Comparison of ENCODE assay signal across 8 cellular contexts in the genomic region with DNA sequence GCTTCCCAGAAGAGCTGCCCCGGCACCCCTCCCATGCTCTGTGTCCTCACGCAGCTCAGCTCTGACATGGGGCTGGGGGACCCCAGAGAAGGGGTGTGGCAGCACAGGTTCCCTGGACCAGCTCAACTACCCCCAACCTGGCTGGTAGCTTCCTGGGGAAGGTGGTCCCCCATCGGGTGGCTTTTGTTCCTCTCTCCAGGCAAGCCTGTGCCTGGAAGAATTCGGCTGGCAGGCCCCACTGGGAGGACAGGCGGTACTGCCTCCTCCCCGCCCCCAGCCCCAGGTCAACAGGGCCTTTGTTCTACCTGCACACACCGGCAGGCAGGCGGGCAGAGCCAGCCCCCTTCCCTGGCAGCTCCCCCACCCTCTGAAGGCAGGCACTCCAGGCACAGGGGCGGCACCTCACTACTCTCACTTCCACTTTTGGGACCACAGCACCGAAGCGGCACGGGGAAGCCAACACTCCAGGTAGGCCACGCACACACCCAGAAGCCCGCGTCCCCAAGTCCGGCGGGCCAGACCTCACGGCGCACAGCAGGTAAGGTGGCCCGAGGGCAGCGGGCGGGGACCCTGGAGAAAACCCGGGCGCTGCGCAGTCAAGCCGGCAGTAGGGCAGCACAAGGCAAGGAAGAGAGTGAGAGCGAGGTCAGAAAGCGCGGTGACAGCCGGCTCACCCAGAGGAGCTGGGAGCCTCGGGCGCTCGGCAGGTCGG. TPM values are rescaled to one million over a fixed set of nuclear protein-coding genes. Genes with fewer than 3 reads are reported as not detected.
DNase-seq lines count a peak whose midpoint lies in the region; ATAC-seq and TF ChIP-seq lines count a peak whose summit lies in the region.

No MANE protein-coding gene starts in this region.

- TSS peak; percentile 44 for BruUV-seq in PC-3 (replicated peaks; lab: Mats Ljungman, UMichigan)

- H3K9me2 ChIP-seq in PC-3 (replicated peaks; ENCODE audit: low read length) = no peaks in the 10 kb centered on the region

- H3K4me3 ChIP-seq in BE2C (ENCODE audit: low read depth, low read length) (peak overlapping the region; percentile 58), PC-3 (ENCODE audit: low read length) (peak overlapping the region; percentile 91), lower lobe of right lung (peak overlapping the region; percentile 80), testis (peak overlapping the region; percentile 70 to 89)

- H3K36me3 Mint-ChIP-seq in central memory CD8-positive, alpha-beta T cell (ENCODE audit: insufficient read depth) = peaks cover 5% of the 10 kb centered on the region

- no peaks in the 10 kb centered on the region for H3K9me3 Mint-ChIP-seq in central memory CD8-positive, alpha-beta T cell

- peaks cover 30% of the 10 kb centered on the region for H4K20me1 ChIP-seq in PC-3 (ENCODE audit: low read length)

- peak overlapping the region; percentile 41 for H3K27ac Mint-ChIP-seq in central memory CD8-positive, alpha-beta T cell (ENCODE audit: low read depth)

- DNase-seq in BE2C (no peak), PC-3 (no peak), lower lobe of right lung (peak; percentile 57), testis (peak; percentile 20), HPDE6-E6E7 (ENCODE audit: extremely low spot score) (no peak)
- DNase-seq in central memory CD8-positive, alpha-beta T cell (ENCODE audit: low spot score in 2 of 2) = peak in 1 of 2 donors; percentile 14

- peak overlapping the region; percentile 84 for H3K4me3 Mint-ChIP-seq in central memory CD8-positive, alpha-beta T cell

- peak overlapping the region; percentile 63 for H3K9ac ChIP-seq in PC-3 (ENCODE audit: low read length)

- H3K4me1 ChIP-seq in BE2C (no peaks in the 10 kb centered on the region; the same call in 1 of the 2 replicates), PC-3 (ENCODE audit: insufficient read depth, low read length) (peaks cover 8% of the 10 kb centered on the region; the same call in 1 of the 2 replicates), lower lobe of right lung (peaks cover 50% of the 10 kb centered on the region), testis (peaks cover 45% of the 10 kb centered on the region)

- POLR2A ChIA-PET in PC-3 (lab: Charles Lee; ENCODE audit: unreplicated experiment) = no interaction called here

- H3K27ac ChIP-seq in PC-3 (ENCODE audit: low read length) (no peak overlapping the region), lower lobe of right lung (peak overlapping the region; percentile 62), testis (peak overlapping the region; percentile 55 to 59)

- H3K4me1 Mint-ChIP-seq in central memory CD8-positive, alpha-beta T cell = peaks cover 51% of the 10 kb centered on the region

- CTCF ChIA-PET in PC-3 (lab: Charles Lee) = interaction anchor here (0.7 kb wide), 1 partner anchor 27 kb away, joined by 4 read pairs; no protein-coding TSS in a partner anchor

- H2AFZ ChIP-seq in PC-3 (ENCODE audit: low read length) = peak overlapping the region; percentile 50; the same call in 1 of the 2 replicates

- H3F3A ChIP-seq in PC-3 (ENCODE audit: low read length, unreplicated experiment) = no peaks in the 10 kb centered on the region

- H3K36me3 ChIP-seq in BE2C = no peaks in the 10 kb centered on the region
- H3K36me3 ChIP-seq in PC-3 (ENCODE audit: low read depth, low read length) = no peaks in the 10 kb centered on the region
- H3K36me3 ChIP-seq in lower lobe of right lung = peaks cover 9% of the 10 kb centered on the region
- H3K36me3 ChIP-seq in testis (ENCODE audit: low read depth, missing control alignments) = no peaks in the 10 kb centered on the region

- peaks cover 54% of the 10 kb centered on the region for H3K79me2 ChIP-seq in PC-3 (ENCODE audit: low read length)

- TF ChIP-seq CTCF in BE2C (IDR thresholded peaks at IDR 0.05; ENCODE audit: low read depth, low read length) (no peak), PC-3 (conservative IDR thresholded peaks at IDR 0.05; ENCODE audit: low read depth, low read length) (no peak), lower lobe of right lung (IDR thresholded peaks at IDR 0.05) (no peak), testis (IDR thresholded peaks at IDR 0.05) (no peak)

- intact Hi-C loops in PC-3 (cut with micrococcal nuclease) = no loop called here
- intact Hi-C loops in lower lobe of right lung (cut with DNase I) = no loop called here
- intact Hi-C loops in testis (cut with DNase I; ENCODE audit: low total_unique reads) = no loop called here

- ATAC-seq in GM18873 (IDR thresholded peaks at IDR 0.05; ENCODE audit: low FRiP score, unreplicated experiment) (peak; percentile 45), HG03066 (IDR thresholded peaks at IDR 0.05; ENCODE audit: low read depth, unreplicated experiment) (peak; percentile 41), PC-3 (0 out of 2 replicates have a peak, but pooled peaks have one; percentile 1), lower lobe of right lung (peak; percentile 1 to 2)
- no peak for ATAC-seq in central memory CD8-positive, alpha-beta T cell (replicated peaks; ENCODE audit: extremely low read depth, poor library complexity, severe bottlenecking)

- peaks cover 9% of the 10 kb centered on the region for H3K27me3 Mint-ChIP-seq in central memory CD8-positive, alpha-beta T cell

- H3K4me2 ChIP-seq in PC-3 (ENCODE audit: low read length) = peak overlapping the region; percentile 100

- 0 to 3% methylated on average over 6 to 33 of the region's 34 CpGs for WGBS in testis, 2 donors

- H3K27me3 ChIP-seq in BE2C (no peaks in the 10 kb centered on the region), PC-3 (ENCODE audit: low read length) (no peaks in the 10 kb centered on the region), lower lobe of right lung (ENCODE audit: low read depth) (no peaks in the 10 kb centered on the region), testis (no peaks in the 10 kb centered on the region)

- no peaks in the 10 kb centered on the region for H3K9me3 ChIP-seq in BE2C
- no peaks in the 10 kb centered on the region for H3K9me3 ChIP-seq in PC-3 (ENCODE audit: low read length)
- no peaks in the 10 kb centered on the region for H3K9me3 ChIP-seq in lower lobe of right lung
- H3K9me3 ChIP-seq in testis = no peaks in the 10 kb centered on the region

- TF ChIP-seq POLR2A in testis (IDR thresholded peaks at IDR 0.05) = no peak

RNA-seq across cellular contexts. Expression of a gene that starts 1.3 kb away (rescaled TPM):
- 35.2 TPM for polyA plus RNA-seq in BE2C (2012; ENCODE audit: insufficient read depth, insufficient read length, low read depth)
- total RNA-seq in PC-3 (2014; rRNA removed) (21.5 and 25.6 TPM in 2 replicates), lower lobe of right lung (26.3 TPM), testis (100 to 1,000 TPM; 143 to 203 TPM)
- 58.7 TPM for polyA plus RNA-seq in testis (ENCODE audit: insufficient read depth, low read depth, low replicate concordance)

Comparison
In these comparisons a context has a peak if more than half of its experiments do, and no peak if none do; other contexts are left out.
1. DNase-seq: peak in lower lobe of right lung (single experiment) and testis (single experiment); none in BE2C (single experiment), PC-3 (single experiment) and HPDE6-E6E7 (single experiment).
2. Peak in every context shown above with its lines, with median percentiles within 50 percentile points of each other: H3K4me3 ChIP-seq.